ENCODE assay signal across 1 cellular context in the genomic region with DNA sequence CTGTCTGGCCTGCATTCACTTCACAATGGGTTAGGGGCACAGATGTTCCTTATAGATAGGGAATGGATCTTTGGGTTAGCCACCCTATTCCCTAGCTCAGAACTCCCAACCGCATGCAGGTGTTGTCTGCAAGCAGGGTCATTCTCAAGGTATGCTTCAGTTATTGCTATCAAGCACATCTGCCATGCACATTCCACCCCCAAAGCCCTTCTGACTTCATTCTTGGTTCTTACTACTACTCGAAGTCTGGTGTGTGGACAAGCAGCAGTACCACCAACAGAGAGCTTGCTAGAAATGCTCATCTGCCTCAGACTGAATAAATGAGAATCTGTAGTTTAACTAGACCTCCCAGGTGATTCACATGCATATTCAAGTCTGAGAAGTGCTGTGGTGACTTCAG.
TF ChIP-seq lines count a peak whose summit lies in the region.

No MANE protein-coding gene starts in this region.

TF ChIP-seq in H1, 55 proteins besides CTCF, POLR2A, EP300 and RAD21:
- TF ChIP-seq NRF1 (IDR thresholded peaks at IDR 0.05; ENCODE audit: low read depth, low read length), result no peak
- no peak for TF ChIP-seq SIRT6 (IDR thresholded peaks at IDR 0.05; ENCODE audit: low read length)
- TF ChIP-seq KDM5A (IDR thresholded peaks at IDR 0.05; ENCODE audit: low read length), result no peak
- TF ChIP-seq RNF2 (IDR thresholded peaks at IDR 0.05; ENCODE audit: borderline replicate concordance, low read depth, low read length, missing control alignments, poor library complexity, severe bottlenecking), result no peak
- no peak for TF ChIP-seq KDM1A (IDR thresholded peaks at IDR 0.05; ENCODE audit: borderline replicate concordance, low read length)
- TF ChIP-seq TAF1 (IDR thresholded peaks at IDR 0.05; ENCODE audit: low read depth, low read length), result no peak
- TF ChIP-seq CBX5 (IDR thresholded peaks at IDR 0.05; ENCODE audit: low read depth, low read length), result no peak
- no peak for TF ChIP-seq ASH2L (IDR thresholded peaks at IDR 0.05; ENCODE audit: low read length)
- TF ChIP-seq TAF7 (optimal IDR thresholded peaks at IDR 0.05; ENCODE audit: borderline replicate concordance, low read depth, low read length), result no peak
- TF ChIP-seq PHF8 (conservative IDR thresholded peaks at IDR 0.05; ENCODE audit: low read depth, low read length), result no peak
- TF ChIP-seq SAP30 (IDR thresholded peaks at IDR 0.05; ENCODE audit: insufficient read depth, insufficient replicate concordance, low read length), result no peak
